ENCODE assay signal across 10 cellular contexts in genomic region chr19:47258434-47258833, GRCh38. TPM values are rescaled to one million over a fixed set of nuclear protein-coding genes. Genes with fewer than 3 reads are reported as not detected.
DNase-seq lines count a peak whose midpoint lies in the region; ATAC-seq lines count a peak whose summit lies in the region.
"Had no signal": no experiment of that assay in that cellular context is flagged by ENCODE, and none has a peak within 500 bp of the region (broad histone marks: within the 10 kb centered on the region; RNA-seq: fewer than 3 reads in every experiment).

No MANE protein-coding gene starts in this region.

- H3K4me1 ChIP-seq in stomach smooth muscle (ENCODE audit: control insufficient read depth, insufficient read depth, low read length): peaks cover 27% of the 10 kb centered on the region

- intact Hi-C loops in activated CD4-positive, alpha-beta T cell treated with anti-CD3 and anti-CD28 coated beads, Interleukin-2, amount 10 ng/mL, durations not matched to agents 24 days and 14 days (cut with micrococcal nuclease): no loop called here

- peak overlapping the region; percentile 96 for H3K4me3 Mint-ChIP-seq in activated CD4-positive, alpha-beta T cell treated with anti-CD3 and anti-CD28 coated beads, Interleukin-2, amount 10 ng/mL, durations not matched to agents 24 days and 14 days
- H3K4me3 Mint-ChIP-seq in activated naive CD8-positive, alpha-beta T cell: peak overlapping the region; percentile 60

- DNase-seq in activated CD4-positive, alpha-beta T cell treated with anti-CD3 and anti-CD28 coated beads, Interleukin-2, amount 10 ng/mL, durations not matched to agents 24 days and 14 days: no peak
- no peak for DNase-seq in activated CD4-positive, alpha-beta T cell treated with anti-CD3 and anti-CD28 coated beads for 1 hour
- DNase-seq in NCI-H510A (lab: John Stamatoyannopoulos, UW) (no peak), DMS79 treated with DMSO at 0.1 percent for 48 hours (lab: John Stamatoyannopoulos, UW) (no peak)
- DNase-seq: BE2C, Kasumi-1 had no signal

- peak overlapping the region; percentile 74 to 75 for H3K4me3 ChIP-seq in stomach smooth muscle (ENCODE audit: low read length in 2 of 2)

- H3K9ac ChIP-seq in stomach smooth muscle (ENCODE audit: low read length in 2 of 2): peak overlapping the region; percentile 80 to 82

- H3K9me3 ChIP-seq in stomach smooth muscle (ENCODE audit: control insufficient read depth in 2 of 2, low read length in 2 of 2): no peaks in the 10 kb centered on the region
- H3K9me3 ChIP-seq: BE2C had no signal

- H3K27me3 ChIP-seq in layer of hippocampus (ENCODE audit: control insufficient read depth, insufficient read depth, low read length) (no peaks in the 10 kb centered on the region), stomach smooth muscle (ENCODE audit: control insufficient read depth in 1 of 2, insufficient read depth in 2 of 2, low read length in 2 of 2) (no peaks in the 10 kb centered on the region)
- H3K27me3 ChIP-seq: BE2C had no signal

- peaks cover 2% of the 10 kb centered on the region for H3K27me3 Mint-ChIP-seq in activated CD4-positive, alpha-beta T cell treated with anti-CD3 and anti-CD28 coated beads, Interleukin-2, amount 10 ng/mL, durations not matched to agents 24 days and 14 days
- H3K27me3 Mint-ChIP-seq in activated naive CD8-positive, alpha-beta T cell: no peaks in the 10 kb centered on the region

- H3K4me1 Mint-ChIP-seq in activated CD4-positive, alpha-beta T cell treated with anti-CD3 and anti-CD28 coated beads, Interleukin-2, amount 10 ng/mL, durations not matched to agents 24 days and 14 days: peaks cover 40% of the 10 kb centered on the region
- peaks cover 33% of the 10 kb centered on the region for H3K4me1 Mint-ChIP-seq in activated naive CD8-positive, alpha-beta T cell (ENCODE audit: low read depth)

- H3K36me3 Mint-ChIP-seq in activated CD4-positive, alpha-beta T cell treated with anti-CD3 and anti-CD28 coated beads, Interleukin-2, amount 10 ng/mL, durations not matched to agents 24 days and 14 days (ENCODE audit: low read depth): peaks cover 49% of the 10 kb centered on the region
- H3K36me3 Mint-ChIP-seq in activated naive CD8-positive, alpha-beta T cell: peaks cover 8% of the 10 kb centered on the region

- H3K27ac Mint-ChIP-seq in activated CD4-positive, alpha-beta T cell treated with anti-CD3 and anti-CD28 coated beads, Interleukin-2, amount 10 ng/mL, durations not matched to agents 24 days and 14 days: peak overlapping the region; percentile 94
- H3K27ac Mint-ChIP-seq in activated naive CD8-positive, alpha-beta T cell: no peak overlapping the region

- no peak for ATAC-seq in GM21529 (IDR thresholded peaks at IDR 0.05; ENCODE audit: unreplicated experiment)

- H3K36me3 ChIP-seq in stomach smooth muscle (ENCODE audit: control insufficient read depth in 2 of 2, insufficient read depth in 2 of 2, low read length in 2 of 2): peaks cover 30 to 31% of the 10 kb centered on the region in 2 donors

- no peaks in the 10 kb centered on the region for H3K9me3 Mint-ChIP-seq in activated CD4-positive, alpha-beta T cell treated with anti-CD3 and anti-CD28 coated beads, Interleukin-2, amount 10 ng/mL, durations not matched to agents 24 days and 14 days
- H3K9me3 Mint-ChIP-seq in activated naive CD8-positive, alpha-beta T cell (ENCODE audit: low read depth): no peaks in the 10 kb centered on the region

- peak overlapping the region; percentile 96 for H3K27ac ChIP-seq in layer of hippocampus (ENCODE audit: low read depth, low read length)
- H3K27ac ChIP-seq in stomach smooth muscle (ENCODE audit: low read length): peak overlapping the region; percentile 93

RNA-seq across cellular contexts. Expression of gene CCDC9, which starts 2.1 kb away (rescaled TPM):
- 40.6 and 44.6 TPM in 2 replicates for total RNA-seq in activated CD4-positive, alpha-beta T cell treated with anti-CD3 and anti-CD28 coated beads, Interleukin-2, amount 10 ng/mL, durations not matched to agents 24 days and 14 days

RNA-seq across cellular contexts. Expression of gene INAFM1, which starts 16.3 kb away (rescaled TPM):
- 10.6 and 11.0 TPM in 2 replicates for total RNA-seq in activated CD4-positive, alpha-beta T cell treated with anti-CD3 and anti-CD28 coated beads, Interleukin-2, amount 10 ng/mL, durations not matched to agents 24 days and 14 days

RNA-seq across cellular contexts. Expression of gene BBC3, which starts 27.4 kb away (rescaled TPM):
- 17.4 and 17.6 TPM in 2 replicates for total RNA-seq in activated CD4-positive, alpha-beta T cell treated with anti-CD3 and anti-CD28 coated beads, Interleukin-2, amount 10 ng/mL, durations not matched to agents 24 days and 14 days

RNA-seq across cellular contexts. Expression of gene C5AR1, which starts 51.2 kb away (rescaled TPM):
- total RNA-seq in activated CD4-positive, alpha-beta T cell treated with anti-CD3 and anti-CD28 coated beads, Interleukin-2, amount 10 ng/mL, durations not matched to agents 24 days and 14 days: 0.16 and 0.88 TPM in 2 replicates
